ENCODE assay signal across 8 cellular contexts in the genomic region with DNA sequence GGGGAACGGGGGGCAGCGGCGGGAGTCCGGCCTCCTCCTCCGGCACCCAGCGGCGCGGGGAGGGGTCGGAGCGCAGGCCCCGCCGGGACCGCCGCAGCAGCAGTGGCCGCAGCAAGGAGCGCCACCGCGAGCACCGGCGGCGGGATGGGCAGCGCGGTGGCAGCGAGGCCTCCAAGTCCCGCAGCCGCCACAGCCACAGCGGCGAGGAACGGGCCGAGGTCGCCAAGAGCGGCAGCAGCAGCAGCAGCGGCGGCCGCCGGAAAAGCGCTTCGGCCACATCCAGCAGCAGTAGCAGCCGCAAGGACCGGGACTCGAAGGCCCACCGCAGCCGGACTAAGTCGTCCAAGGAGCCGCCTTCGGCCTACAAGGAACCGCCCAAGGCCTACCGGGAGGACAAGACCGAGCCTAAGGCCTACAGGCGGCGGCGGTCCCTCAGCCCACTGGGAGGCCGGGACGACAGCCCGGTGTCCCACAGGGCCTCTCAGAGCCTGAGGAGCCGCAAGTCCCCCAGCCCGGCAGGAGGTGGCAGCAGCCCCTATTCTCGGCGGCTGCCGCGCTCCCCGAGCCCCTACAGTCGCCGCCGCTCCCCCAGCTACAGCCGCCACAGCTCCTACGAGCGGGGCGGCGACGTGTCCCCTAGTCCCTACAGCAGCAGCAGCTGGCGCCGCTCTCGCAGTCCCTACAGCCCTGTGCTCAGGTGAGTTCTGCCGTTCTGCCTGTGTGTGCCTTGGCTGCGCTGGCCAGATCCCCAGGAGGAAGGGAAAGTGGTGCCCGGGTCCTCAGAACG. TPM values are rescaled to one million over a fixed set of nuclear protein-coding genes. Genes with fewer than 3 reads are reported as not detected.
DNase-seq lines count a peak whose midpoint lies in the region; ATAC-seq and TF ChIP-seq lines count a peak whose summit lies in the region.

No MANE protein-coding gene starts in this region.

- H3K4me1 Mint-ChIP-seq in CD8-positive, alpha-beta memory T cell = peaks cover 57 to 71% (median 68%) of the 10 kb centered on the region in 3 donors
- H3K4me1 Mint-ChIP-seq in activated naive CD4-positive, alpha-beta T cell treated with anti-CD3 and anti-CD28 coated beads, Interleukin-2, amount 10 ng/mL, durations not matched to agents 7 days and 5 days = peaks cover 61% of the 10 kb centered on the region

- peaks cover 43% of the 10 kb centered on the region for H3K4me1 ChIP-seq in CD8-positive, alpha-beta memory T cell (ENCODE audit: insufficient read depth, low read length)
- H3K4me1 ChIP-seq in SJCRH30 (no peaks in the 10 kb centered on the region), ovary (ENCODE audit: insufficient read depth) (peaks cover 5% of the 10 kb centered on the region), thyroid gland (peaks cover 32% of the 10 kb centered on the region in 2 donors)

- intact Hi-C loops in ovary (cut with DNase I) = loop anchor here in 1 of 4 donors (5.0 kb wide), 1 partner anchor 111 kb away; no protein-coding TSS in a partner anchor
- intact Hi-C loops in thyroid gland (cut with DNase I) = loop anchor here (5.0 kb wide), 1 partner anchor 101 kb away; no protein-coding TSS in a partner anchor

- no peaks in the 10 kb centered on the region for H3K9me3 ChIP-seq in CD8-positive, alpha-beta memory T cell (ENCODE audit: low read length)
- H3K9me3 ChIP-seq in SJCRH30 (replicated peaks) (no peaks in the 10 kb centered on the region), ovary (no peaks in the 10 kb centered on the region), thyroid gland (no peaks in the 10 kb centered on the region)

- TF ChIP-seq EP300 in ovary (IDR thresholded peaks at IDR 0.05) = no peak

- H3K4me3 Mint-ChIP-seq in CD8-positive, alpha-beta memory T cell = peak overlapping the region; percentile 97 to 99 (median 98)
- peak overlapping the region; percentile 91 for H3K4me3 Mint-ChIP-seq in activated naive CD4-positive, alpha-beta T cell treated with anti-CD3 and anti-CD28 coated beads, Interleukin-2, amount 10 ng/mL, durations not matched to agents 7 days and 5 days

- peak; percentile 24 for ATAC-seq in GM19438 (IDR thresholded peaks at IDR 0.05; ENCODE audit: low read depth, unreplicated experiment)

- 0% methylated on average over 21 to 78 of the region's 78 CpGs for WGBS in ovary, 3 donors
- 0% methylated on average over 16 to 27 of the region's 78 CpGs for WGBS in thyroid gland, 2 donors

- no peak for TF ChIP-seq CTCF in HL-60 (IDR thresholded peaks at IDR 0.05; ENCODE audit: insufficient read depth, low read length)
- TF ChIP-seq CTCF in ovary (IDR thresholded peaks at IDR 0.05) = peak in 2 of 3 donors; percentile 20 to 27
- peak in 4 of 6 experiments; percentile 57 to 76 (median 60) for TF ChIP-seq CTCF in thyroid gland (IDR thresholded peaks at IDR 0.05)

- peak overlapping the region; percentile 93 for H3K27ac ChIP-seq in CD8-positive, alpha-beta memory T cell (ENCODE audit: low read depth, low read length)
- H3K27ac ChIP-seq in HL-60 (replicated peaks) (peak overlapping the region; percentile 99), SJCRH30 (peak overlapping the region; percentile 31), ovary (peak overlapping the region; percentile 80 to 99), thyroid gland (peak overlapping the region; percentile 99)

- DNase-seq in CD8-positive, alpha-beta memory T cell = peak; percentile 53 to 82 (median 68)
- DNase-seq in HL-60 (ENCODE audit: low read depth in 1 of 2, low spot score in 1 of 2) = peak in 1 of 2 experiments; percentile 68
- DNase-seq in SJCRH30 = peak; percentile 78 to 84
- peak; percentile 76 for DNase-seq in activated naive CD4-positive, alpha-beta T cell treated with anti-CD3 and anti-CD28 coated beads, Interleukin-2, amount 10 ng/mL, durations not matched to agents 7 days and 5 days
- peak; percentile 60 for DNase-seq in glomerular visceral epithelial cell (ENCODE audit: extremely low spot score)
- peak; percentile 52 to 70 (median 55) for DNase-seq in ovary
- peak; percentile 77 to 81 for DNase-seq in thyroid gland

- H3K9me3 Mint-ChIP-seq in CD8-positive, alpha-beta memory T cell = peaks cover 0 to 1% (median 0%) of the 10 kb centered on the region in 5 donors
- H3K9me3 Mint-ChIP-seq in activated naive CD4-positive, alpha-beta T cell treated with anti-CD3 and anti-CD28 coated beads, Interleukin-2, amount 10 ng/mL, durations not matched to agents 7 days and 5 days = no peaks in the 10 kb centered on the region

- H3K36me3 Mint-ChIP-seq in CD8-positive, alpha-beta memory T cell = peaks cover 0 to 33% (median 1%) of the 10 kb centered on the region in 3 donors
- peaks cover 31% of the 10 kb centered on the region for H3K36me3 Mint-ChIP-seq in activated naive CD4-positive, alpha-beta T cell treated with anti-CD3 and anti-CD28 coated beads, Interleukin-2, amount 10 ng/mL, durations not matched to agents 7 days and 5 days

- H3K27me3 Mint-ChIP-seq in CD8-positive, alpha-beta memory T cell = peaks cover 0 to 6% of the 10 kb centered on the region in 2 donors
- H3K27me3 Mint-ChIP-seq in activated naive CD4-positive, alpha-beta T cell treated with anti-CD3 and anti-CD28 coated beads, Interleukin-2, amount 10 ng/mL, durations not matched to agents 7 days and 5 days = peaks cover 12% of the 10 kb centered on the region

- H3K27ac Mint-ChIP-seq in CD8-positive, alpha-beta memory T cell = peak overlapping the region; percentile 94 to 98 (median 96)
- peak overlapping the region; percentile 94 for H3K27ac Mint-ChIP-seq in activated naive CD4-positive, alpha-beta T cell treated with anti-CD3 and anti-CD28 coated beads, Interleukin-2, amount 10 ng/mL, durations not matched to agents 7 days and 5 days

- POLR2A ChIA-PET in CD8-positive, alpha-beta memory T cell (lab: Charles Lee) = interaction anchor here (0.6 to 2.5 kb wide), 7 partner anchors 36 to 1774 kb away, joined by 3 to 14 read pairs (median 3); partner anchors contain the start of genes MPLKIP, RALA and SUGCT

- CTCF ChIA-PET in CD8-positive, alpha-beta memory T cell (lab: Charles Lee) = interaction anchor here (0.8 to 5.8 kb wide), 14 partner anchors 8 to 371 kb away, joined by 3 to 45 read pairs (median 5); partner anchors contain the start of genes MPLKIP and SUGCT
- CTCF ChIA-PET in activated naive CD4-positive, alpha-beta T cell treated with anti-CD3 and anti-CD28 coated beads, Interleukin-2, amount 10 ng/mL, durations not matched to agents 7 days and 5 days (lab: Charles Lee) = interaction anchor here (1.2 to 3.9 kb wide), 4 partner anchors 55 to 100 kb away, joined by 3 to 23 read pairs (median 5); no protein-coding TSS in a partner anchor

- H3K36me3 ChIP-seq in CD8-positive, alpha-beta memory T cell (ENCODE audit: insufficient read depth, low read length) = no peaks in the 10 kb centered on the region
- H3K36me3 ChIP-seq in SJCRH30 (no peaks in the 10 kb centered on the region), ovary (no peaks in the 10 kb centered on the region), thyroid gland (no peaks in the 10 kb centered on the region)

- peak overlapping the region; percentile 89 for H3K4me3 ChIP-seq in CD8-positive, alpha-beta memory T cell (ENCODE audit: low read length)
- H3K4me3 ChIP-seq in HL-60 (replicated peaks; ENCODE audit: insufficient read depth, low read length) (peak overlapping the region; percentile 69), SJCRH30 (peak overlapping the region; percentile 88), ovary (peak overlapping the region; percentile 92), thyroid gland (replicated peaks in 1 of 3) (peak overlapping the region; percentile 33 to 94 (median 72))

- H3K27me3 ChIP-seq in CD8-positive, alpha-beta memory T cell (ENCODE audit: insufficient read depth, low read length, poor library complexity, severe bottlenecking) = no peaks in the 10 kb centered on the region
- H3K27me3 ChIP-seq in HL-60 (ENCODE audit: insufficient read depth, poor library complexity, severe bottlenecking) (no peaks in the 10 kb centered on the region), SJCRH30 (no peaks in the 10 kb centered on the region), ovary (no peaks in the 10 kb centered on the region), thyroid gland (no peaks in the 10 kb centered on the region)

- TF ChIP-seq POLR2A in ovary (IDR thresholded peaks at IDR 0.05) (no peak), thyroid gland (IDR thresholded peaks at IDR 0.05) (no peak)

RNA-seq across cellular contexts. Expression of gene CDK13, which starts 1.3 kb away (rescaled TPM):
- total RNA-seq in CD8-positive, alpha-beta memory T cell = 10 to 100 TPM; 43.2 to 43.9 TPM
- 45.8 TPM for polyA plus RNA-seq in CD8-positive, alpha-beta memory T cell
- 55.8 and 70.5 TPM in 2 replicates for total RNA-seq in SJCRH30 (2014; rRNA removed; shearing (Covaris generic))
- total RNA-seq in ovary (100 to 1,000 TPM in 1 of 7 donors, 10 to 100 TPM in 6; 62.7 to 124 (median 81.3) TPM), thyroid gland (100 to 1,000 TPM; 131 to 191 (median 141) TPM)
- polyA plus RNA-seq in ovary = 10 to 100 TPM; 25.9 to 61.5 TPM

Comparison
In these comparisons a context has a peak if more than half of its experiments do, and no peak if none do; other contexts are left out.
1. H3K27ac ChIP-seq: peak in every context shown above with its lines; median percentile 99 in HL-60; 99 in thyroid gland; 93 in CD8-positive, alpha-beta memory T cell; 90 in ovary; 31 in SJCRH30.